In the genomic region with DNA sequence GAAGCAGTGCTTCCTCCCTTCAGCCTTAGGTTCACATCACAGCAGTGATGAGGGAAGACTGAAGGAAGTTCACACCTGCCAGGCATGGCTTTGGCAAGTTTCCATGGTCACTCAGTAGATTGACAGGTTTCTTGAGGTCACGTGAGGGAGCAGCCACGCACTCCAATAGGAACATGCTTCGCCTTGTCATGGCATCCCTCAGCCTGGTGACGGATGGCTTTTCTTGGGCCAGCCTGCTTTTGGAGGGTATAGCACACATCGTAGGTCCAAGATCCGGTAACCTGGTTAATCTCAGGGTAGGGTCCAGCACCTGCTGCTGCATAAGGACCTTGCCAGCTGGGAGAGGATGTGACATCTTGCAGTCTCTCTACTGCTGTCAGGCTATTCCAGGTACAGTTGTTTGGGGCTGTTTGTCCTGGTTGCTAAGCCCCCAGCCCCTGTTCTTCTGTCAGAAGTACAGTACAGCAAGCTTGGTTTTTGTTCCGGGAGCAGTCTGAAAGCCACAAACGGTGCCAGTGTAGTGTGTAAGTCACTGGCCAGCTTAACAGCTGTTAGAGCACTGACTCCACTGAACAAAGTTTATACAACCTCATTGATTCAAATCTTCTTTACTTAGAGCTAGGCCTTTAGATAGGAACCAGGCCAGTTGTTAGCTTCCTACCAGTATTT, we compare ENCODE assay signal across 14 cellular contexts. TPM values are rescaled to one million over a fixed set of nuclear protein-coding genes. Genes with fewer than 3 reads are reported as not detected.
A peak's percentile ranks its signal among the peaks of the same experiment; 100 is the strongest.
DNase-seq lines count a peak whose midpoint lies in the region; ATAC-seq and TF ChIP-seq lines count a peak whose summit lies in the region.
"Had no signal": no experiment of that assay in that cellular context is flagged by ENCODE, and none has a peak within 500 bp of the region (broad histone marks: within the 10 kb centered on the region; RNA-seq: fewer than 3 reads in every experiment).

No MANE protein-coding gene starts in this region.

- no peak for ATAC-seq in memory B cell (ENCODE audit: low read depth)
- peak in 1 of 2 donors; percentile 50 for ATAC-seq in upper lobe of left lung (ENCODE audit: low FRiP score in 2 of 2)
- ATAC-seq in GM21526 (IDR thresholded peaks at IDR 0.05; ENCODE audit: low FRiP score, unreplicated experiment), result no peak

- DNase-seq in activated naive CD4-positive, alpha-beta T cell treated with anti-CD3 and anti-CD28 coated beads, Interleukin-2, amount 50 U/mL, for 16 hours, result no peak
- DNase-seq in activated T-helper 2 cell treated with anti-CD3 and anti-CD28 coated beads, Interferon-gamma antibody, Interleukin-2, Interleukin-4, amounts not matched to agents 10 μg/mL and 5 μg/mL and 100 μg/mL, durations not matched to agents 14 hours and 24 hours and 36 hours (ENCODE audit: low spot score), result no peak
- DNase-seq in memory B cell (ENCODE audit: low spot score in 2 of 2) (no peak), upper lobe of left lung (no peak), C1 segment of cervical spinal cord (lab: John Stamatoyannopoulos, UW) (no peak), SW 1271 (lab: John Stamatoyannopoulos, UW) (no peak)
- DNase-seq: adrenal gland, glutamatergic neuron, OCI-M1 had no signal

- no peak for TF ChIP-seq POLR2A in upper lobe of left lung (IDR thresholded peaks at IDR 0.05)

- no peaks in the 10 kb centered on the region for H3K9me3 ChIP-seq in upper lobe of left lung
- H3K9me3 ChIP-seq: adrenal gland, SJSA1, thoracic aorta had no signal

- intact Hi-C loops in activated T-helper 2 cell treated with anti-CD3 and anti-CD28 coated beads, Interferon-gamma antibody, Interleukin-2, Interleukin-4, amounts not matched to agents 10 μg/mL and 5 μg/mL and 100 μg/mL, durations not matched to agents 14 hours and 24 hours and 36 hours (cut with micrococcal nuclease), result no loop called here

- H3K27ac ChIP-seq in upper lobe of left lung, result peak overlapping the region; percentile 1 to 67 (median 30)
- H3K27ac ChIP-seq: adrenal gland, KMS-11, SJSA1, thoracic aorta had no signal

- no peak overlapping the region for H3K4me3 ChIP-seq in upper lobe of left lung
- H3K4me3 ChIP-seq: adrenal gland, SJSA1, thoracic aorta had no signal

- H3K27ac Mint-ChIP-seq in activated naive CD4-positive, alpha-beta T cell treated with anti-CD3 and anti-CD28 coated beads, Interleukin-2, amount 50 U/mL, for 24 hours, result peak overlapping the region; percentile 97
- peak overlapping the region; percentile 18 for H3K27ac Mint-ChIP-seq in activated T-helper 2 cell treated with anti-CD3 and anti-CD28 coated beads, Interferon-gamma antibody, Interleukin-2, Interleukin-4, amounts not matched to agents 10 μg/mL and 5 μg/mL and 100 μg/mL, durations not matched to agents 14 hours and 24 hours and 36 hours
- peak overlapping the region; percentile 68 for H3K27ac Mint-ChIP-seq in memory B cell

- H3K4me1 Mint-ChIP-seq in activated naive CD4-positive, alpha-beta T cell treated with anti-CD3 and anti-CD28 coated beads, Interleukin-2, amount 50 U/mL, for 24 hours, result peaks cover 90% of the 10 kb centered on the region
- H3K4me1 Mint-ChIP-seq in activated T-helper 2 cell treated with anti-CD3 and anti-CD28 coated beads, Interferon-gamma antibody, Interleukin-2, Interleukin-4, amounts not matched to agents 10 μg/mL and 5 μg/mL and 100 μg/mL, durations not matched to agents 14 hours and 24 hours and 36 hours (ENCODE audit: low read depth), result peaks cover 64% of the 10 kb centered on the region
- H3K4me1 Mint-ChIP-seq in memory B cell, result peaks cover 16% of the 10 kb centered on the region

- H3K27me3 Mint-ChIP-seq in activated naive CD4-positive, alpha-beta T cell treated with anti-CD3 and anti-CD28 coated beads, Interleukin-2, amount 50 U/mL, for 24 hours, result no peaks in the 10 kb centered on the region
- no peaks in the 10 kb centered on the region for H3K27me3 Mint-ChIP-seq in activated T-helper 2 cell treated with anti-CD3 and anti-CD28 coated beads, Interferon-gamma antibody, Interleukin-2, Interleukin-4, amounts not matched to agents 10 μg/mL and 5 μg/mL and 100 μg/mL, durations not matched to agents 14 hours and 24 hours and 36 hours (ENCODE audit: low read depth)
- no peaks in the 10 kb centered on the region for H3K27me3 Mint-ChIP-seq in memory B cell

- H3K4me3 Mint-ChIP-seq in activated naive CD4-positive, alpha-beta T cell treated with anti-CD3 and anti-CD28 coated beads, Interleukin-2, amount 50 U/mL, for 24 hours, result peak overlapping the region; percentile 15
- no peak overlapping the region for H3K4me3 Mint-ChIP-seq in activated T-helper 2 cell treated with anti-CD3 and anti-CD28 coated beads, Interferon-gamma antibody, Interleukin-2, Interleukin-4, amounts not matched to agents 10 μg/mL and 5 μg/mL and 100 μg/mL, durations not matched to agents 14 hours and 24 hours and 36 hours (ENCODE audit: low read depth)
- H3K4me3 Mint-ChIP-seq in memory B cell, result no peak overlapping the region

- peaks cover 34 to 54% (median 38%) of the 10 kb centered on the region in 4 donors for H3K4me1 ChIP-seq in upper lobe of left lung

- 87 to 89% methylated on average over 3 to 8 of the region's 8 CpGs for WGBS in upper lobe of left lung, 2 donors

- no peaks in the 10 kb centered on the region for H3K9me3 Mint-ChIP-seq in activated naive CD4-positive, alpha-beta T cell treated with anti-CD3 and anti-CD28 coated beads, Interleukin-2, amount 50 U/mL, for 24 hours
- H3K9me3 Mint-ChIP-seq in activated T-helper 2 cell treated with anti-CD3 and anti-CD28 coated beads, Interferon-gamma antibody, Interleukin-2, Interleukin-4, amounts not matched to agents 10 μg/mL and 5 μg/mL and 100 μg/mL, durations not matched to agents 14 hours and 24 hours and 36 hours, result no peaks in the 10 kb centered on the region
- no peaks in the 10 kb centered on the region for H3K9me3 Mint-ChIP-seq in memory B cell

- no peak for TF ChIP-seq EP300 in upper lobe of left lung (IDR thresholded peaks at IDR 0.05)

- peaks cover 0 to 54% (median 9%) of the 10 kb centered on the region in 4 donors for H3K36me3 ChIP-seq in upper lobe of left lung

- H3K27me3 ChIP-seq in upper lobe of left lung, result no peaks in the 10 kb centered on the region
- H3K27me3 ChIP-seq: adrenal gland, SJSA1 had no signal

- TF ChIP-seq CTCF in upper lobe of left lung (IDR thresholded peaks at IDR 0.05), result no peak

- peaks cover 18% of the 10 kb centered on the region for H3K36me3 Mint-ChIP-seq in activated naive CD4-positive, alpha-beta T cell treated with anti-CD3 and anti-CD28 coated beads, Interleukin-2, amount 50 U/mL, for 24 hours
- peaks cover 65% of the 10 kb centered on the region for H3K36me3 Mint-ChIP-seq in activated T-helper 2 cell treated with anti-CD3 and anti-CD28 coated beads, Interferon-gamma antibody, Interleukin-2, Interleukin-4, amounts not matched to agents 10 μg/mL and 5 μg/mL and 100 μg/mL, durations not matched to agents 14 hours and 24 hours and 36 hours (ENCODE audit: low read depth)
- H3K36me3 Mint-ChIP-seq in memory B cell, result peaks cover 39% of the 10 kb centered on the region

RNA-seq across cellular contexts. Expression of gene PSMD6, which starts 42.3 kb away (rescaled TPM):
- 125 and 131 TPM in 2 replicates for total RNA-seq in activated T-helper 2 cell treated with anti-CD3 and anti-CD28 coated beads, Interferon-gamma antibody, Interleukin-2, Interleukin-4, amounts not matched to agents 10 μg/mL and 5 μg/mL and 100 μg/mL, durations not matched to agents 14 hours and 24 hours and 36 hours
- total RNA-seq in upper lobe of left lung, result 10 to 100 TPM; 41.2 to 69.3 (median 58.6) TPM

Comparison
In these comparisons a context has a peak if more than half of its experiments do, and no peak if none do; other contexts are left out.
1. H3K27ac Mint-ChIP-seq: peak in every context shown above with its lines; median percentile 97 in activated naive CD4-positive, alpha-beta T cell treated with anti-CD3 and anti-CD28 coated beads, Interleukin-2, amount 50 U/mL, for 24 hours; 68 in memory B cell; 18 in activated T-helper 2 cell treated with anti-CD3 and anti-CD28 coated beads, Interferon-gamma antibody, Interleukin-2, Interleukin-4, amounts not matched to agents 10 μg/mL and 5 μg/mL and 100 μg/mL, durations not matched to agents 14 hours and 24 hours and 36 hours.